Comparison of ENCODE assay signal across 8 cellular contexts in the genomic region with DNA sequence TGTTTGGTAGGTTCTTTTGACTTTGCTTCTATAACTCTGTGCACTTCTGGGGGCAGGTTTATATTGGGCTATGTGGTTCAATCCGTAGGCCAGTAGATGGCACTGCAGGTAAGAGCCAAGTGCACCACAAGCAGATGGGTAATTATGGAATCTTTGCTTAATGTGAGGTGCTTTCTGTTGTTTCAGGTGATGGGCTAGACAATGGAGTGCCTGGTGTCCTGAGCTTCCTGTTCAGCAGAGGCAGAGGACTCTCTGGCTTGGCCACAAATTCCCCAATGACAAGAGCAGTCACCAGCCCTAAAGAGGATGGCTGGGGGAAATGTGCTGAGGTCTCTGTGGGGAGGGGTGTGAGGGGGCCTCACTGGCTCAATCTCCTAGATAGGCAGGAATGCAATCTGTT.
DNase-seq lines count a peak whose midpoint lies in the region; ATAC-seq, FAIRE-seq and TF ChIP-seq lines count a peak whose summit lies in the region.

No MANE protein-coding gene starts in this region.

- H3K9me3 ChIP-seq in right atrium auricular region (no peaks in the 10 kb centered on the region), HCT116 (ENCODE audit: control insufficient read depth in 1 of 2, insufficient read depth in 1 of 2, low read depth in 1 of 2, low read length in 2 of 2) (no peaks in the 10 kb centered on the region), K562 (replicated peaks; ENCODE audit: control insufficient read depth, insufficient read depth, low read depth, low read length) (no peaks in the 10 kb centered on the region)

- BruUV-seq in HCT116 (replicated peaks; lab: Mats Ljungman, UMichigan), result no TSS peak
- BruUV-seq in K562 (replicated peaks; lab: Mats Ljungman, UMichigan), result no TSS peak

- CTCF ChIA-PET in HCT116 (lab: Charles Lee) (interaction anchor here (1.2 kb wide), 1 partner anchor 37 kb away, joined by 4 read pairs; no protein-coding TSS in a partner anchor), K562 (lab: Yijun Ruan, JAX; ENCODE audit: low intra/inter-chr PET ratio) (no interaction called here)

- H2AFZ ChIP-seq in HCT116 (ENCODE audit: low read depth, low read length, poor library complexity, severe bottlenecking) (no peak overlapping the region), K562 (ENCODE audit: low read depth, low read length) (no peak overlapping the region)

- RAD21 ChIA-PET in HCT116 (lab: Charles Lee; ENCODE audit: low non-redundant PET in 1 of 2, low total read pairs in 2 of 2, uncharacterized antibody in 2 of 2, unreplicated experiment in 2 of 2), result no interaction called here

- no peak overlapping the region for H3K9ac ChIP-seq in HCT116 (ENCODE audit: low read length)
- no peak overlapping the region for H3K9ac ChIP-seq in K562 (ENCODE audit: insufficient read depth in 1 of 2, low read depth in 2 of 2, low read length in 2 of 2)

- TF ChIP-seq CTCF in right atrium auricular region (IDR thresholded peaks at IDR 0.05) (peak in 1 of 2 donors; percentile 69), HCT116 (IDR thresholded peaks at IDR 0.05 in 2 of 3, conservative IDR thresholded peaks at IDR 0.05 in 1 of 3; ENCODE audit: borderline replicate concordance in 1 of 3, insufficient read depth in 1 of 3, low read depth in 2 of 3, low read length in 2 of 3) (peak; percentile 43 to 79 (median 78); a peak in 5 of 6 replicates), K562 (IDR thresholded peaks at IDR 0.05 in 2 of 3, conservative IDR thresholded peaks at IDR 0.05 in 1 of 3; ENCODE audit: insufficient read depth in 2 of 3, low read depth in 1 of 3, low read length in 3 of 3) (peak; percentile 29 to 51 (median 46); a peak in 5 of 6 replicates)

- 0% methylated on average over 1 of the region's 1 CpG for WGBS in K562 (ENCODE audit: insufficient coverage, low coverage, missing lambda C conversion rate)

- H3K9me2 ChIP-seq in HCT116 (ENCODE audit: insufficient read depth), result no peaks in the 10 kb centered on the region

- no peak for DNase-seq in Right ventricle myocardium superior
- DNase-seq in right atrium auricular region (ENCODE audit: low spot score), result no peak
- DNase-seq in HCT116 (ENCODE audit: low read depth, low spot score), result peak; percentile 12
- peak; percentile 6 for DNase-seq in MV-4-11 (lab: John Stamatoyannopoulos, UW)
- peak in 2 of 4 experiments; percentile 19 to 28 for DNase-seq in K562 (ENCODE audit: extremely low read depth in 1 of 4, low spot score in 3 of 4)
- DNase-seq in left lobe of liver (ENCODE audit: low spot score), result no peak
- DNase-seq in cerebellar nuclear complex (lab: John Stamatoyannopoulos, UW), result no peak
- no peak for DNase-seq in activated T-cell treated with anti-CD3 and anti-CD28 coated beads for 4 hours

- FAIRE-seq in K562 (lab: Jason Lieb, UNC), result no peak

- no peaks in the 10 kb centered on the region for H3K36me3 ChIP-seq in right atrium auricular region
- no peaks in the 10 kb centered on the region for H3K36me3 ChIP-seq in HCT116 (ENCODE audit: control insufficient read depth in 1 of 2, insufficient read depth in 2 of 2, low read length in 2 of 2)
- H3K36me3 ChIP-seq in K562 (ENCODE audit: control insufficient read depth, insufficient read depth, low read length), result no peaks in the 10 kb centered on the region

- no peaks in the 10 kb centered on the region for H4K20me1 ChIP-seq in HCT116 (ENCODE audit: insufficient read depth)
- H4K20me1 ChIP-seq in K562 (replicated peaks; ENCODE audit: control insufficient read depth, insufficient read depth, low read length), result no peaks in the 10 kb centered on the region

- H3K27me3 ChIP-seq in right atrium auricular region, result no peaks in the 10 kb centered on the region
- H3K27me3 ChIP-seq in HCT116 (ENCODE audit: insufficient read depth, low read length), result no peaks in the 10 kb centered on the region
- H3K27me3 ChIP-seq in K562 (ENCODE audit: control insufficient read depth in 2 of 2, insufficient read depth in 2 of 2, low read length in 2 of 2), result no peaks in the 10 kb centered on the region

- ATAC-seq in Right ventricle myocardium superior (ENCODE audit: poor library complexity), result peak; percentile 88
- peak; percentile 89 for ATAC-seq in HCT116
- ATAC-seq in K562, result peak; percentile 70
- peak; percentile 95 for ATAC-seq in left lobe of liver

- H3K79me2 ChIP-seq in HCT116 (ENCODE audit: insufficient read depth, low read length) (no peaks in the 10 kb centered on the region), K562 (ENCODE audit: control insufficient read depth, insufficient read depth, low read length) (no peaks in the 10 kb centered on the region)

- H3K4me1 ChIP-seq in right atrium auricular region (no peaks in the 10 kb centered on the region), HCT116 (ENCODE audit: control insufficient read depth in 1 of 2, insufficient read depth in 2 of 2, low read length in 2 of 2) (no peaks in the 10 kb centered on the region), K562 (replicated peaks in 1 of 2; ENCODE audit: control insufficient read depth in 2 of 2, insufficient read depth in 2 of 2, low read length in 2 of 2) (no peaks in the 10 kb centered on the region)

- no peaks in the 10 kb centered on the region for H3K9me1 ChIP-seq in K562 (ENCODE audit: control insufficient read depth, insufficient read depth, low read length)

- POLR2A ChIA-PET in HCT116 (lab: Charles Lee), result no interaction called here
- POLR2A ChIA-PET in K562 (lab: Yijun Ruan, JAX), result no interaction called here

- H3K27ac ChIP-seq in right atrium auricular region (no peak overlapping the region), HCT116 (ENCODE audit: low read depth, low read length) (no peak overlapping the region), K562 (ENCODE audit: extremely low read depth, low read depth, low read length) (no peak overlapping the region)

- TF ChIP-seq EP300 in K562 (IDR thresholded peaks at IDR 0.05; ENCODE audit: low read length), result no peak

- TF ChIP-seq POLR2A in HCT116 (IDR thresholded peaks at IDR 0.05; ENCODE audit: borderline replicate concordance, extremely low read depth, insufficient read depth, insufficient read length) (no peak), K562 (conservative IDR thresholded peaks at IDR 0.05) (no peak)

- TF ChIP-seq RAD21 in HCT116 (IDR thresholded peaks at IDR 0.05; ENCODE audit: low read depth), result peak; percentile 66
- TF ChIP-seq RAD21 in K562 (CRISPR knock-in tag; conservative IDR thresholded peaks at IDR 0.05 in 1 of 2, IDR thresholded peaks at IDR 0.05 in 1 of 2), result peak in 1 of 2 experiments; percentile 60; a peak in 3 of 4 replicates

- H3K4me2 ChIP-seq in HCT116 (ENCODE audit: low read length) (no peak overlapping the region), K562 (ENCODE audit: insufficient read depth, low read length) (no peak overlapping the region)

- in situ Hi-C loops in K562 (cut with MboI), result no loop called here

- H3K4me3 ChIP-seq in right atrium auricular region (no peak overlapping the region), HCT116 (replicated peaks in 1 of 2; ENCODE audit: low read depth in 1 of 2, low read length in 2 of 2) (no peak overlapping the region), K562 (no peak overlapping the region)

- intact Hi-C loops in Right ventricle myocardium superior (cut with DNase I) (no loop called here), HCT116 (cut with micrococcal nuclease) (no loop called here), K562 (cut with micrococcal nuclease) (no loop called here)

TF ChIP-seq in HCT116, 20 proteins besides CTCF, POLR2A, EP300 and RAD21:
- TF ChIP-seq EZH2 (IDR thresholded peaks at IDR 0.05) (no peak), TCF7L2 (IDR thresholded peaks at IDR 0.05; ENCODE audit: borderline replicate concordance, extremely low read depth, insufficient read depth, insufficient read length) (no peak), SRF (IDR thresholded peaks at IDR 0.05; ENCODE audit: low read depth) (no peak), ZFX (IDR thresholded peaks at IDR 0.05) (no peak), ZNF274 (IDR thresholded peaks at IDR 0.05; ENCODE audit: low read depth, low read length) (no peak), YY1 (IDR thresholded peaks at IDR 0.05; ENCODE audit: extremely low read depth, insufficient replicate concordance, low read depth, low read length) (no peak)
- TF ChIP-seq, protein P1, sequence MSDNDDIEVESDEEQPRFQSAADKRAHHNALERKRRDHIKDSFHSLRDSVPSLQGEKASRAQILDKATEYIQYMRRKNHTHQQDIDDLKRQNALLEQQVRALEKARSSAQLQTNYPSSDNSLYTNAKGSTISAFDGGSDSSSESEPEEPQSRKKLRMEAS (IDR thresholded peaks at IDR 0.05), result no peak

TF ChIP-seq in K562, 482 proteins besides CTCF, POLR2A, EP300 and RAD21:
- TF ChIP-seq ZBTB7A (IDR thresholded peaks at IDR 0.05; ENCODE audit: borderline replicate concordance, control insufficient read depth, low read depth, low read length) (no peak), ZNF23 (CRISPR knock-in tag; IDR thresholded peaks at IDR 0.05) (no peak)

Comparison
In these comparisons a context has a peak if more than half of its experiments do, and no peak if none do; other contexts are left out.
1. DNase-seq: peak in HCT116 (single experiment) and MV-4-11 (single experiment); none in Right ventricle myocardium superior (single experiment), right atrium auricular region (single experiment), left lobe of liver (single experiment), cerebellar nuclear complex (0 of 2) and activated T-cell treated with anti-CD3 and anti-CD28 coated beads for 4 hours (single experiment).
2. Peak in every context shown above with its lines, with median percentiles within 50 percentile points of each other: ATAC-seq.